1 cellular context compared by ENCODE assay signal in the genomic region with DNA sequence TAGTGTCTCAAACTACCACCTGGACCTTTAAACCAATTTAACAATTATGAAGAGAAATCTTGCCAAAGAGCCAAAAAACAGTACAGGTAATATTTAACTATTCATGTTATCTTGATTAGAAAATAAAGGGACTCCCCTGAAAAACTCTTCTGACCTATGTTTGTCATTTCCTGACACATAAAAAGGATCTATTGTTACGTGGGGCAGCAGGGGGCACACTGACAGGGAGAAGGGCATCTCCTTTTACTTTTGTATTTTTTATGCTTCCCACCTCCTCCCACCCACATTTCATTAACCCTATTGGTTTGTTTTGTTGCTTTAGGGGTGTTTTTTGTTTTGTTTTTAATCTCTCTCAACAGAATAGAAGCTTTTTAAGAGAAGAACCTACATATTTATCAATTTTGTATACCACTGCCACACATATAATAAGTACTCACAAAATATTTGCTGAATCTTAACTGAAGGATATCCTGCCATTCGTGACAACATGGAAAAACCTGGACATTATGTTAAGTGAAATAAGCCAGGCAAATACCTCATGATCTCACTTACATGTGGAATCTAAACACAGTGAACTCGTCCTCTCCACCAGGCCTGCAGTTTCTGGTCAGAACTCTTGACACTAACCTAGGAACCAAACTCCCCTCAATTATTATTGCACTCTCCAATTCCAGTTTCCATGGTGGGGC.
TF ChIP-seq lines count a peak whose summit lies in the region.

No MANE protein-coding gene starts in this region.

TF ChIP-seq in GM12878, 131 proteins besides CTCF, POLR2A, EP300 and RAD21:
- TF ChIP-seq GATAD2B (conservative IDR thresholded peaks at IDR 0.05; ENCODE audit: low read depth) (no peak), EED (IDR thresholded peaks at IDR 0.05; ENCODE audit: low read depth) (no peak), YBX1 (IDR thresholded peaks at IDR 0.05) (no peak)
- TF ChIP-seq, protein P1, sequence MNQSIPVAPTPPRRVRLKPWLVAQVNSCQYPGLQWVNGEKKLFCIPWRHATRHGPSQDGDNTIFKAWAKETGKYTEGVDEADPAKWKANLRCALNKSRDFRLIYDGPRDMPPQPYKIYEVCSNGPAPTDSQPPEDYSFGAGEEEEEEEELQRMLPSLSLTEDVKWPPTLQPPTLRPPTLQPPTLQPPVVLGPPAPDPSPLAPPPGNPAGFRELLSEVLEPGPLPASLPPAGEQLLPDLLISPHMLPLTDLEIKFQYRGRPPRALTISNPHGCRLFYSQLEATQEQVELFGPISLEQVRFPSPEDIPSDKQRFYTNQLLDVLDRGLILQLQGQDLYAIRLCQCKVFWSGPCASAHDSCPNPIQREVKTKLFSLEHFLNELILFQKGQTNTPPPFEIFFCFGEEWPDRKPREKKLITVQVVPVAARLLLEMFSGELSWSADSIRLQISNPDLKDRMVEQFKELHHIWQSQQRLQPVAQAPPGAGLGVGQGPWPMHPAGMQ (IDR thresholded peaks at IDR 0.05; ENCODE audit: borderline replicate concordance), result no peak
- TF ChIP-seq, protein P2, sequence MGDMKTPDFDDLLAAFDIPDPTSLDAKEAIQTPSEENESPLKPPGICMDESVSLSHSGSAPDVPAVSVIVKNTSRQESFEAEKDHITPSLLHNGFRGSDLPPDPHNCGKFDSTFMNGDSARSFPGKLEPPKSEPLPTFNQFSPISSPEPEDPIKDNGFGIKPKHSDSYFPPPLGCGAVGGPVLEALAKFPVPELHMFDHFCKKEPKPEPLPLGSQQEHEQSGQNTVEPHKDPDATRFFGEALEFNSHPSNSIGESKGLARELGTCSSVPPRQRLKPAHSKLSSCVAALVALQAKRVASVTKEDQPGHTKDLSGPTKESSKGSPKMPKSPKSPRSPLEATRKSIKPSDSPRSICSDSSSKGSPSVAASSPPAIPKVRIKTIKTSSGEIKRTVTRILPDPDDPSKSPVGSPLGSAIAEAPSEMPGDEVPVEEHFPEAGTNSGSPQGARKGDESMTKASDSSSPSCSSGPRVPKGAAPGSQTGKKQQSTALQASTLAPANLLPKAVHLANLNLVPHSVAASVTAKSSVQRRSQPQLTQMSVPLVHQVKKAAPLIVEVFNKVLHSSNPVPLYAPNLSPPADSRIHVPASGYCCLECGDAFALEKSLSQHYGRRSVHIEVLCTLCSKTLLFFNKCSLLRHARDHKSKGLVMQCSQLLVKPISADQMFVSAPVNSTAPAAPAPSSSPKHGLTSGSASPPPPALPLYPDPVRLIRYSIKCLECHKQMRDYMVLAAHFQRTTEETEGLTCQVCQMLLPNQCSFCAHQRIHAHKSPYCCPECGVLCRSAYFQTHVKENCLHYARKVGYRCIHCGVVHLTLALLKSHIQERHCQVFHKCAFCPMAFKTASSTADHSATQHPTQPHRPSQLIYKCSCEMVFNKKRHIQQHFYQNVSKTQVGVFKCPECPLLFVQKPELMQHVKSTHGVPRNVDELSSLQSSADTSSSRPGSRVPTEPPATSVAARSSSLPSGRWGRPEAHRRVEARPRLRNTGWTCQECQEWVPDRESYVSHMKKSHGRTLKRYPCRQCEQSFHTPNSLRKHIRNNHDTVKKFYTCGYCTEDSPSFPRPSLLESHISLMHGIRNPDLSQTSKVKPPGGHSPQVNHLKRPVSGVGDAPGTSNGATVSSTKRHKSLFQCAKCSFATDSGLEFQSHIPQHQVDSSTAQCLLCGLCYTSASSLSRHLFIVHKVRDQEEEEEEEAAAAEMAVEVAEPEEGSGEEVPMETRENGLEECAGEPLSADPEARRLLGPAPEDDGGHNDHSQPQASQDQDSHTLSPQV (IDR thresholded peaks at IDR 0.05), result no peak
